17 cellular contexts compared by ENCODE assay signal in the genomic region with DNA sequence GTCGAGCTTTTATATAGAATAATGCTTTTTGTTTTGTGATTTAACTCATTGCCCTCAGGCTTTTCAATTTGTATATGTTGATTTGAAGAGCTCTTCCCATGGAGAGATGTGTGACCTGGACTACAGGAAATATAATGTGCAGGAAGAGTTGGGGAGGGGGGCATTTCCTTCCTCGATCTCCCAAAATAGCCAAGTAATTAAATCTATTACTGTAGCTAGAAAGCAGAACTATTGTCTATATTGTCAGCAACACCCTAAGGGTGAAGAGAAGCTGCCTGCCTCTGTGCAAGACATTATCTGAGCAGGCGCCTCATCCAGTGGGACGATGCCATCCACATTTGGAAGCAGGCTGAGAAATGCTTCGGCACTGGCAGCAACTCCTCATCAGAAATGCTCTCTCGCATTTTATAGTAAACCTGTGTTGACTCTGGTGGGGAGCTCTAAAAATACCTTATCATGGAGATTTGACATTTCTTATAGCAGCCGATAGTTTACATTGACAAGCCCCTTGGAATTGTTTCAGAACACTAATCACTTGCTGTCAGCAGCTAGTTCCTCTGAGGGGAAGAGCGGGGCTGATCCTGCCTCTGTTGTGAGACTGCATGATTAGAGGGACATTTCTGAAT.
A peak's percentile ranks its signal among the peaks of the same experiment; 100 is the strongest.
DNase-seq lines count a peak whose midpoint lies in the region; ATAC-seq and FAIRE-seq lines count a peak whose summit lies in the region.
"Had no signal": no experiment of that assay in that cellular context is flagged by ENCODE, and none has a peak within 500 bp of the region (broad histone marks: within the 10 kb centered on the region; RNA-seq: fewer than 3 reads in every experiment).

No MANE protein-coding gene starts in this region.

- 10% methylated on average over 8 of the region's 8 CpGs for WGBS in right cardiac atrium

- H3K27ac ChIP-seq in right cardiac atrium (ENCODE audit: low read length), result peak overlapping the region; percentile 45
- H3K27ac ChIP-seq: prostate gland, SJCRH30 had no signal

- no peaks in the 10 kb centered on the region for H3K9me3 Mint-ChIP-seq in immature natural killer cell
- H3K9me3 Mint-ChIP-seq: activated CD4-positive, alpha-beta T cell treated with anti-CD3 and anti-CD28 coated beads, Interleukin-2, amount 10 ng/mL, durations not matched to agents 7 days and 5 days had no signal

- H3K36me3 Mint-ChIP-seq in immature natural killer cell, result peaks cover 0 to 6% (median 5%) of the 10 kb centered on the region in 3 donors

- no peaks in the 10 kb centered on the region for H3K9me3 ChIP-seq in adipocyte (ENCODE audit: control insufficient read depth, low read length)
- H3K9me3 ChIP-seq in right cardiac atrium (ENCODE audit: control insufficient read depth, low read length), result no peaks in the 10 kb centered on the region
- H3K9me3 ChIP-seq: prostate gland, SJCRH30 had no signal

- H3K27ac Mint-ChIP-seq in immature natural killer cell, result no peak overlapping the region
- H3K27ac Mint-ChIP-seq: activated CD4-positive, alpha-beta T cell treated with anti-CD3 and anti-CD28 coated beads, Interleukin-2, amount 10 ng/mL, durations not matched to agents 7 days and 5 days; dendritic cell treated with granulocyte-macrophage colony-stimulating factor and Interleukin-4, amounts not matched to agents 40 ng/mL and 50 ng/mL, for 4 days had no signal

- no peak overlapping the region for H3K9ac ChIP-seq in adipocyte (ENCODE audit: low read length)

- no peaks in the 10 kb centered on the region for H3K36me3 ChIP-seq in adipocyte (ENCODE audit: control insufficient read depth, insufficient read depth, low read length, severe bottlenecking)
- H3K36me3 ChIP-seq: prostate gland, SJCRH30 had no signal

- H3K27me3 Mint-ChIP-seq in immature natural killer cell (ENCODE audit: low read depth in 3 of 3), result peaks cover 0 to 1% (median 0%) of the 10 kb centered on the region in 3 donors
- H3K27me3 Mint-ChIP-seq: activated CD4-positive, alpha-beta T cell treated with anti-CD3 and anti-CD28 coated beads, Interleukin-2, amount 10 ng/mL, durations not matched to agents 7 days and 5 days; dendritic cell treated with granulocyte-macrophage colony-stimulating factor and Interleukin-4, amounts not matched to agents 40 ng/mL and 50 ng/mL, for 4 days had no signal

- H3K4me1 ChIP-seq in adipocyte (ENCODE audit: control insufficient read depth, insufficient read depth, low read length), result peaks cover 28% of the 10 kb centered on the region
- peaks cover 1% of the 10 kb centered on the region for H3K4me1 ChIP-seq in right cardiac atrium (ENCODE audit: control insufficient read depth, insufficient read depth, low read length)
- H3K4me1 ChIP-seq: prostate gland had no signal

- H3K27me3 ChIP-seq in adipocyte (replicated peaks; ENCODE audit: control insufficient read depth, insufficient read depth, low read length) (no peaks in the 10 kb centered on the region), right cardiac atrium (ENCODE audit: control insufficient read depth, insufficient read depth) (no peaks in the 10 kb centered on the region)
- H3K27me3 ChIP-seq: SJCRH30 had no signal

- peak overlapping the region; percentile 14 for H3K4me3 ChIP-seq in adipocyte (ENCODE audit: low read length)
- peak overlapping the region; percentile 50 for H3K4me3 ChIP-seq in right cardiac atrium (ENCODE audit: low read length)
- H3K4me3 ChIP-seq: prostate gland, SJCRH30 had no signal

- intact Hi-C loops in right cardiac atrium (cut with DNase I), result no loop called here

- DNase-seq in NCI-H345 treated with DMSO at 0.1 percent for 48 hours (lab: John Stamatoyannopoulos, UW; ENCODE audit: unreplicated experiment) (peak; percentile 6), NCI-H345 (lab: John Stamatoyannopoulos, UW) (no peak), adipocyte (ENCODE audit: low read depth) (peak; percentile 23), right cardiac atrium (peak in 1 of 3 donors; percentile 54), superior temporal gyrus (ENCODE audit: extremely low spot score) (peak; percentile 75), immature natural killer cell (no peak), frontal cortex (ENCODE audit: low spot score in 2 of 2) (no peak), RPMI8226 (no peak)
- DNase-seq: 8988T; activated CD4-positive, alpha-beta T cell treated with anti-CD3 and anti-CD28 coated beads, Interleukin-2, amount 10 ng/mL, durations not matched to agents 7 days and 5 days; DMS79; MM.1S; NCI-H226; SJCRH30; stimulated activated CD4-positive, alpha-beta T cell treated with anti-CD3 and anti-CD28 coated beads, Interleukin-4, amount 100 ng/mL, for 4 hours had no signal

- FAIRE-seq in frontal cortex (lab: Jason Lieb, UNC), result no peak

- ATAC-seq in right cardiac atrium, result peak; percentile 68 to 88

- H3K4me1 Mint-ChIP-seq in immature natural killer cell, result peaks cover 4 to 14% of the 10 kb centered on the region in 2 donors

- H3K4me3 Mint-ChIP-seq in immature natural killer cell, result no peak overlapping the region
- H3K4me3 Mint-ChIP-seq: activated CD4-positive, alpha-beta T cell treated with anti-CD3 and anti-CD28 coated beads, Interleukin-2, amount 10 ng/mL, durations not matched to agents 7 days and 5 days; dendritic cell treated with granulocyte-macrophage colony-stimulating factor and Interleukin-4, amounts not matched to agents 40 ng/mL and 50 ng/mL, for 4 days had no signal

Comparison
In these comparisons a context has a peak if more than half of its experiments do, and no peak if none do; other contexts are left out.
1. DNase-seq: peak in NCI-H345 treated with DMSO at 0.1 percent for 48 hours (single experiment), adipocyte (single experiment) and superior temporal gyrus (single experiment); none in NCI-H345 (single experiment), immature natural killer cell (0 of 3), frontal cortex (0 of 2) and RPMI8226 (single experiment).